In the genomic region with DNA sequence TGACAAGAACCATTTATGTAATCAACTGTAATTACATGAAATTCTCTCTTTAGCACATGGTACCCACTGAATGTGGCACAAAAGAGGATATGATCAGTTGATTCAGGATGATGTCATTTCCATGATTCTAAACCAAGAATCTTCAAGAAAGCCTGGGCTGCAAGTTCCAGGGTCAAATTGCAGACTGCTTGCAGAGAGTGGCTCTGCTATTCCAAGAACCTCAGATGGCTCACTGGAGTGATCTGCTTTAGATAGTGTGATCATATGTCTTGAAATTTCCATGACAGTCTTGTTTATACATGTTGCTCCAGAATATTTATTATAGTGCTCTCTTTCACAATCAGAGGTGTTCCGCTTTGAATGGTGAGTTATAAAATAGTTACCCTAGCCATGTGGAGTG, we compare ENCODE assay signal across 8 cellular contexts.
A peak's percentile ranks its signal among the peaks of the same experiment; 100 is the strongest.
DNase-seq lines count a peak whose midpoint lies in the region; ATAC-seq and TF ChIP-seq lines count a peak whose summit lies in the region.

No MANE protein-coding gene starts in this region.

- H3K4me1 ChIP-seq in HEK293 (ENCODE audit: control insufficient read depth, insufficient read depth, low read length): no peaks in the 10 kb centered on the region
- H3K4me1 ChIP-seq in mesendoderm (ENCODE audit: control insufficient read depth, low read depth, low read length): peaks cover 2% of the 10 kb centered on the region
- no peaks in the 10 kb centered on the region for H3K4me1 ChIP-seq in colonic mucosa

- H3K4me3 ChIP-seq in HEK293 (ENCODE audit: low read depth, low read length): no peak overlapping the region
- H3K4me3 ChIP-seq in mesendoderm (ENCODE audit: low read length): no peak overlapping the region
- H3K4me3 ChIP-seq in colonic mucosa: no peak overlapping the region

- POLR2A ChIA-PET in HEK293 (lab: Yijun Ruan, JAX): no interaction called here

- H3K79me1 ChIP-seq in mesendoderm (ENCODE audit: low read length): no peaks in the 10 kb centered on the region

- intact Hi-C loops in colonic mucosa (cut with DNase I) (no loop called here), head of caudate nucleus (cut with DNase I) (no loop called here), cardiac septum (cut with DNase I) (no loop called here)

- no peak overlapping the region for H4K5ac ChIP-seq in mesendoderm (ENCODE audit: low read length)

- H2BK5ac ChIP-seq in mesendoderm (ENCODE audit: low read length): no peak overlapping the region

- no peak overlapping the region for H4K8ac ChIP-seq in mesendoderm (ENCODE audit: low read depth, low read length)

- H3K27ac ChIP-seq in HEK293 (ENCODE audit: extremely low read depth, low read depth, low read length): no peak overlapping the region
- no peak overlapping the region for H3K27ac ChIP-seq in mesendoderm (ENCODE audit: low read depth, low read length)
- H3K27ac ChIP-seq in colonic mucosa: no peak overlapping the region

- CTCF ChIA-PET in HEK293 (lab: Yijun Ruan, JAX): interaction anchor here (0.7 kb wide), 1 partner anchor 241 kb away, joined by 3 read pairs; no protein-coding TSS in a partner anchor

- H3K4ac ChIP-seq in mesendoderm (ENCODE audit: low read depth, low read length): peak overlapping the region; percentile 16

- no peaks in the 10 kb centered on the region for H3K36me3 ChIP-seq in HEK293 (ENCODE audit: control insufficient read depth in 2 of 2, insufficient read depth in 1 of 2, low read length in 2 of 2)
- no peaks in the 10 kb centered on the region for H3K36me3 ChIP-seq in mesendoderm (ENCODE audit: control insufficient read depth, insufficient read depth, low read length)
- H3K36me3 ChIP-seq in colonic mucosa: no peaks in the 10 kb centered on the region

- H3K4me2 ChIP-seq in mesendoderm (ENCODE audit: low read length): no peak overlapping the region

- no peak overlapping the region for H3K23ac ChIP-seq in mesendoderm (ENCODE audit: low read length)

- H3K27me3 ChIP-seq in mesendoderm (ENCODE audit: insufficient read depth, low read length, poor library complexity) (no peaks in the 10 kb centered on the region), colonic mucosa (no peaks in the 10 kb centered on the region)

- H3K56ac ChIP-seq in mesendoderm (ENCODE audit: low read length): no peak overlapping the region

- H2BK15ac ChIP-seq in mesendoderm (replicated peaks; ENCODE audit: low read depth): no peak overlapping the region

- peak; percentile 74 to 94 for DNase-seq in NOMO-1 (lab: John Stamatoyannopoulos, UW; ENCODE audit: unreplicated experiment in 2 of 2)
- DNase-seq in mesendoderm: peak; percentile 16
- no peak for DNase-seq in NCI-H2227 treated with DMSO at 0.1 percent for 48 hours (lab: John Stamatoyannopoulos, UW)
- DNase-seq in colonic mucosa: no peak
- DNase-seq in head of caudate nucleus: no peak
- DNase-seq in cardiac septum (ENCODE audit: low spot score): no peak

- ATAC-seq in GM18505 (IDR thresholded peaks at IDR 0.05; ENCODE audit: unreplicated experiment): peak; percentile 80

- no peak for TF ChIP-seq POLR2A in GM18505 (IDR thresholded peaks at IDR 0.05; ENCODE audit: borderline replicate concordance, extremely low read depth, insufficient read depth, insufficient read length)

- H3K18ac ChIP-seq in mesendoderm (ENCODE audit: low read length): no peak overlapping the region

- WGBS in mesendoderm (ENCODE audit: extremely low coverage, insufficient coverage, low lambda C conversion rate): no CpG with 5 or more reads among the region's 1 CpG

- TF ChIP-seq CTCF in HEK293 (tag by site-specific recombination; IDR thresholded peaks at IDR 0.05) (no peak), colonic mucosa (IDR thresholded peaks at IDR 0.05) (no peak)

- no peaks in the 10 kb centered on the region for H3K9me3 ChIP-seq in HEK293 (ENCODE audit: control insufficient read depth, insufficient read depth, low read depth, low read length)
- H3K9me3 ChIP-seq in colonic mucosa: no peaks in the 10 kb centered on the region

- no peak overlapping the region for H2AK5ac ChIP-seq in mesendoderm (ENCODE audit: low read length)

- H2BK120ac ChIP-seq in mesendoderm (ENCODE audit: low read depth, low read length): no peak overlapping the region

- no peaks in the 10 kb centered on the region for H3K79me2 ChIP-seq in mesendoderm (ENCODE audit: control insufficient read depth, insufficient read depth, low read length)

- H3K9ac ChIP-seq in mesendoderm (ENCODE audit: low read length) (no peak overlapping the region), colonic mucosa (ENCODE audit: low read depth in 2 of 2, low read length in 2 of 2) (no peak overlapping the region)

TF ChIP-seq in HEK293, 187 proteins besides CTCF, POLR2A, EP300 and RAD21:
- no peak for TF ChIP-seq PRDM4 (tag by site-specific recombination; IDR thresholded peaks at IDR 0.05)
- TF ChIP-seq ATF2 (tag by site-specific recombination; IDR thresholded peaks at IDR 0.05; ENCODE audit: low read depth): peak; percentile 79
- TF ChIP-seq TRIM28 (IDR thresholded peaks at IDR 0.05; ENCODE audit: borderline replicate concordance, low read length): peak; percentile 11; the same call in 1 of the 2 replicates

Comparison
In these comparisons a context has a peak if more than half of its experiments do, and no peak if none do; other contexts are left out.
1. DNase-seq: peak in NOMO-1 (2 of 2) and mesendoderm (single experiment); none in NCI-H2227 treated with DMSO at 0.1 percent for 48 hours (single experiment), colonic mucosa (single experiment), head of caudate nucleus (0 of 42) and cardiac septum (single experiment).